Comparison of ENCODE assay signal across 3 cellular contexts in genomic region chr1:99098589-99098988, GRCh38.
A peak's percentile ranks its signal among the peaks of the same experiment; 100 is the strongest.
TF ChIP-seq lines count a peak whose summit lies in the region.

No MANE protein-coding gene starts in this region.

TF ChIP-seq in HepG2, 621 proteins besides CTCF, POLR2A, EP300 and RAD21 (continues in another document):
- TF ChIP-seq ZNF33A (CRISPR knock-in tag; IDR thresholded peaks at IDR 0.05; ENCODE audit: borderline replicate concordance) (no peak), MAFK (conservative IDR thresholded peaks at IDR 0.05 in 1 of 2, IDR thresholded peaks at IDR 0.05 in 1 of 2; ENCODE audit: low read length in 2 of 2) (peak; percentile 45 to 80; a peak in 2 of 4 replicates), MAFF (IDR thresholded peaks at IDR 0.05; ENCODE audit: low read depth, low read length) (peak; percentile 45; the same call in 1 of the 2 replicates)
- TF ChIP-seq, protein P1, sequence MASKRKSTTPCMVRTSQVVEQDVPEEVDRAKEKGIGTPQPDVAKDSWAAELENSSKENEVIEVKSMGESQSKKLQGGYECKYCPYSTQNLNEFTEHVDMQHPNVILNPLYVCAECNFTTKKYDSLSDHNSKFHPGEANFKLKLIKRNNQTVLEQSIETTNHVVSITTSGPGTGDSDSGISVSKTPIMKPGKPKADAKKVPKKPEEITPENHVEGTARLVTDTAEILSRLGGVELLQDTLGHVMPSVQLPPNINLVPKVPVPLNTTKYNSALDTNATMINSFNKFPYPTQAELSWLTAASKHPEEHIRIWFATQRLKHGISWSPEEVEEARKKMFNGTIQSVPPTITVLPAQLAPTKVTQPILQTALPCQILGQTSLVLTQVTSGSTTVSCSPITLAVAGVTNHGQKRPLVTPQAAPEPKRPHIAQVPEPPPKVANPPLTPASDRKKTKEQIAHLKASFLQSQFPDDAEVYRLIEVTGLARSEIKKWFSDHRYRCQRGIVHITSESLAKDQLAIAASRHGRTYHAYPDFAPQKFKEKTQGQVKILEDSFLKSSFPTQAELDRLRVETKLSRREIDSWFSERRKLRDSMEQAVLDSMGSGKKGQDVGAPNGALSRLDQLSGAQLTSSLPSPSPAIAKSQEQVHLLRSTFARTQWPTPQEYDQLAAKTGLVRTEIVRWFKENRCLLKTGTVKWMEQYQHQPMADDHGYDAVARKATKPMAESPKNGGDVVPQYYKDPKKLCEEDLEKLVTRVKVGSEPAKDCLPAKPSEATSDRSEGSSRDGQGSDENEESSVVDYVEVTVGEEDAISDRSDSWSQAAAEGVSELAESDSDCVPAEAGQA (IDR thresholded peaks at IDR 0.05; ENCODE audit: low read depth) = no peak
- TF ChIP-seq, protein P1 (CRISPR knock-in tag; IDR thresholded peaks at IDR 0.05; ENCODE audit: borderline replicate concordance) = no peak

TF ChIP-seq in IMR-90, 13 proteins besides CTCF, POLR2A, EP300 and RAD21:
- TF ChIP-seq MAFK (IDR thresholded peaks at IDR 0.05; ENCODE audit: low read depth, low read length) = peak; percentile 72
- TF ChIP-seq, protein P2, sequence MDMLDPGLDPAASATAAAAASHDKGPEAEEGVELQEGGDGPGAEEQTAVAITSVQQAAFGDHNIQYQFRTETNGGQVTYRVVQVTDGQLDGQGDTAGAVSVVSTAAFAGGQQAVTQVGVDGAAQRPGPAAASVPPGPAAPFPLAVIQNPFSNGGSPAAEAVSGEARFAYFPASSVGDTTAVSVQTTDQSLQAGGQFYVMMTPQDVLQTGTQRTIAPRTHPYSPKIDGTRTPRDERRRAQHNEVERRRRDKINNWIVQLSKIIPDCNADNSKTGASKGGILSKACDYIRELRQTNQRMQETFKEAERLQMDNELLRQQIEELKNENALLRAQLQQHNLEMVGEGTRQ (IDR thresholded peaks at IDR 0.05; ENCODE audit: low read depth, low read length) = no peak

TF ChIP-seq in K562, 482 proteins besides CTCF, POLR2A, EP300 and RAD21:
- TF ChIP-seq ZNF316 (IDR thresholded peaks at IDR 0.05) (peak; percentile 9; the same call in 1 of the 2 replicates), SAFB2 (IDR thresholded peaks at IDR 0.05; ENCODE audit: borderline replicate concordance, low read depth, low read length, severe bottlenecking) (no peak), MAFF (IDR thresholded peaks at IDR 0.05; ENCODE audit: low read length) (peak; percentile 11; the same call in 1 of the 2 replicates), CAMTA2 (CRISPR knock-in tag; conservative IDR thresholded peaks at IDR 0.05) (no peak)
